In the genomic region with DNA sequence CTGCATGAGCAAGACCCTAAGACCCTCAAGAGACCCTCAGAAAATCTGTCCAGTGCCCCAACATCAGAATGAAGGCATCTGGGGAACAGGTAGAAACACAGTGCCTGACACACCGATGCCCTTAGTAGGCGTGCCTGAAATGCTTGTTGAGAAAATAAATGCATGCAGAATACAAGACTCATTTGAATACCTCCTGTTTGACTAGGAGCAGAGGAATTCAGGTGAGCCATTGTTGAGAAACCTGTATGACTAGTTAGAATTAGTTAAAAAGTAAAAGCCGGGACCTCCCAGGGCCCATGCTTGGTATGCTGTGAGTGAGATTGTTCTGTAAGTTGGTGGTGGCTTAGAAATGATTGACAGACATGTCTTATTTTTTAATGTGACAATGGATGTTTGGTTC, we compare ENCODE assay signal across 15 cellular contexts. TPM values are rescaled to one million over a fixed set of nuclear protein-coding genes. Genes with fewer than 3 reads are reported as not detected.
DNase-seq lines count a peak whose midpoint lies in the region; ATAC-seq, FAIRE-seq and TF ChIP-seq lines count a peak whose summit lies in the region.
"Had no signal": no experiment of that assay in that cellular context is flagged by ENCODE, and none has a peak within 500 bp of the region (broad histone marks: within the 10 kb centered on the region; RNA-seq: fewer than 3 reads in every experiment).

No MANE protein-coding gene starts in this region.

- H3K4me1 Mint-ChIP-seq in progenitor cell of endocrine pancreas (ENCODE audit: low read depth), result peaks cover 69% of the 10 kb centered on the region

- peak; percentile 87 for FAIRE-seq in RCC 7860 (lab: Jason Lieb, UNC)
- FAIRE-seq: GM12878 had no signal

- no peak for TF ChIP-seq CTCF in progenitor cell of endocrine pancreas (IDR thresholded peaks at IDR 0.05; ENCODE audit: unreplicated experiment)

- H3K36me3 ChIP-seq in H7 (replicated peaks; ENCODE audit: control insufficient read depth, insufficient read depth, low read length), result no peaks in the 10 kb centered on the region

- peaks cover 14% of the 10 kb centered on the region for H3K36me3 Mint-ChIP-seq in progenitor cell of endocrine pancreas (ENCODE audit: insufficient read depth)

- no peak for ATAC-seq in left lobe of liver

- no peaks in the 10 kb centered on the region for H3K27me3 Mint-ChIP-seq in progenitor cell of endocrine pancreas
- H3K27me3 Mint-ChIP-seq: dendritic cell treated with granulocyte-macrophage colony-stimulating factor and Interleukin-4, amounts not matched to agents 40 ng/mL and 50 ng/mL, for 4 days had no signal

- H3K4me3 Mint-ChIP-seq in progenitor cell of endocrine pancreas (ENCODE audit: low read depth), result peak overlapping the region; percentile 56
- H3K4me3 Mint-ChIP-seq: dendritic cell treated with granulocyte-macrophage colony-stimulating factor and Interleukin-4, amounts not matched to agents 40 ng/mL and 50 ng/mL, for 4 days had no signal

- no peaks in the 10 kb centered on the region for H3K27me3 ChIP-seq in H7 (ENCODE audit: control insufficient read depth, insufficient read depth, low read length)
- H3K27me3 ChIP-seq: testis had no signal

- DNase-seq in H7 (peak; percentile 57), RCC 7860 (ENCODE audit: low spot score) (peak; percentile 75), iPS-NIHi11 (ENCODE audit: low spot score) (peak; percentile 60), progenitor cell of endocrine pancreas (ENCODE audit: low spot score, unreplicated experiment) (peak; percentile 32), left lobe of liver (ENCODE audit: low spot score) (no peak), UCSD-AML1 (lab: John Stamatoyannopoulos, UW; ENCODE audit: unreplicated experiment) (no peak), NCI-H2171 (lab: John Stamatoyannopoulos, UW) (no peak)
- no peak for DNase-seq in stimulated activated CD4-positive, alpha-beta T cell treated with anti-CD3 and anti-CD28 coated beads, Interleukin-1b, Interleukin-23, amount 100 ng/mL, for 48 hours
- DNase-seq: activated CD4-positive, alpha-beta T cell treated with anti-CD3 and anti-CD28 coated beads, Interleukin-2, amount 50 U/mL, for 4 hours; NCI-H2029; NCI-H82; SHP77; testis had no signal

- H3K27ac Mint-ChIP-seq in progenitor cell of endocrine pancreas, result peak overlapping the region; percentile 96
- H3K27ac Mint-ChIP-seq: dendritic cell treated with granulocyte-macrophage colony-stimulating factor and Interleukin-4, amounts not matched to agents 40 ng/mL and 50 ng/mL, for 4 days had no signal

- no peaks in the 10 kb centered on the region for H3K9me3 Mint-ChIP-seq in progenitor cell of endocrine pancreas (ENCODE audit: low read depth)
- H3K9me3 Mint-ChIP-seq: dendritic cell treated with granulocyte-macrophage colony-stimulating factor and Interleukin-4, amounts not matched to agents 40 ng/mL and 50 ng/mL, for 4 days had no signal

- no peak overlapping the region for H3K4me3 ChIP-seq in H7 (ENCODE audit: insufficient read depth, low read depth, low read length)
- H3K4me3 ChIP-seq: GM12878, testis had no signal

RNA-seq across cellular contexts. Expression of gene WWC1, which starts 55.0 kb away (rescaled TPM):
- 11.8 and 15.5 TPM in 2 replicates for total RNA-seq in H7 (2014; rRNA removed; shearing (Covaris generic))
- total RNA-seq in progenitor cell of endocrine pancreas (62.3 and 70.3 TPM in 2 replicates), left lobe of liver (11.2 TPM)

Comparison
In these comparisons a context has a peak if more than half of its experiments do, and no peak if none do; other contexts are left out.
1. DNase-seq: peak in H7 (single experiment), RCC 7860 (single experiment), iPS-NIHi11 (single experiment) and progenitor cell of endocrine pancreas (single experiment); none in left lobe of liver (single experiment), UCSD-AML1 (single experiment), NCI-H2171 (single experiment) and stimulated activated CD4-positive, alpha-beta T cell treated with anti-CD3 and anti-CD28 coated beads, Interleukin-1b, Interleukin-23, amount 100 ng/mL, for 48 hours (single experiment).